ENCODE assay signal across 8 cellular contexts in genomic region chr12:91382081-91382543, GRCh38.
DNase-seq lines count a peak whose midpoint lies in the region; ATAC-seq and TF ChIP-seq lines count a peak whose summit lies in the region.

No MANE protein-coding gene starts in this region.

- ATAC-seq in GM18858 (IDR thresholded peaks at IDR 0.05; ENCODE audit: unreplicated experiment) (peak; percentile 71), HG03175 (IDR thresholded peaks at IDR 0.05; ENCODE audit: unreplicated experiment) (peak; percentile 84), left colon (peak; percentile 71)

- DNase-seq in NCI-H446 treated with DMSO at 0.1 percent for 48 hours (lab: John Stamatoyannopoulos, UW) = peak; percentile 25
- peak; percentile 78 for DNase-seq in activated CD4-positive, alpha-beta T cell treated with anti-CD3 and anti-CD28 coated beads for 1 hour
- DNase-seq in choroid plexus epithelial cell (ENCODE audit: low read depth) = peak; percentile 90
- DNase-seq in left colon = peak; percentile 64 to 93
- peak; percentile 78 to 88 for DNase-seq in stimulated activated CD4-positive, alpha-beta T cell treated with anti-CD3 and anti-CD28 coated beads, Interleukin-1b, Interleukin-23, amount 100 ng/mL, for 4 hours (ENCODE audit: low read depth in 2 of 2)

- peak overlapping the region; percentile 57 for H3K4me3 ChIP-seq in choroid plexus epithelial cell (ENCODE audit: low read depth, low read length)

- TF ChIP-seq CTCF in 22Rv1 (IDR thresholded peaks at IDR 0.05) (peak; percentile 97), choroid plexus epithelial cell (conservative IDR thresholded peaks at IDR 0.05; ENCODE audit: low read depth, low read length) (peak; percentile 95)

- peak overlapping the region; percentile 55 for H3K27ac ChIP-seq in 22Rv1

- intact Hi-C loops in left colon (cut with DNase I, micrococcal nuclease) = loop anchor here in 1 of 2 donors (10.0 kb wide), 3 partner anchors 763 to 1263 kb away; partner anchors contain the start of gene BTG1

Comparison
In these comparisons a context has a peak if more than half of its experiments do, and no peak if none do; other contexts are left out.
1. Peak in every context shown above with its lines: DNase-seq, ATAC-seq, H3K4me3 ChIP-seq and H3K27ac ChIP-seq.
2. DNase-seq: peak in every context shown above with its lines; median percentile 90 in choroid plexus epithelial cell; 83 in stimulated activated CD4-positive, alpha-beta T cell treated with anti-CD3 and anti-CD28 coated beads, Interleukin-1b, Interleukin-23, amount 100 ng/mL, for 4 hours; 78 in left colon; 78 in activated CD4-positive, alpha-beta T cell treated with anti-CD3 and anti-CD28 coated beads for 1 hour; 25 in NCI-H446 treated with DMSO at 0.1 percent for 48 hours.